Comparison of ENCODE assay signal across 9 cellular contexts in the genomic region with DNA sequence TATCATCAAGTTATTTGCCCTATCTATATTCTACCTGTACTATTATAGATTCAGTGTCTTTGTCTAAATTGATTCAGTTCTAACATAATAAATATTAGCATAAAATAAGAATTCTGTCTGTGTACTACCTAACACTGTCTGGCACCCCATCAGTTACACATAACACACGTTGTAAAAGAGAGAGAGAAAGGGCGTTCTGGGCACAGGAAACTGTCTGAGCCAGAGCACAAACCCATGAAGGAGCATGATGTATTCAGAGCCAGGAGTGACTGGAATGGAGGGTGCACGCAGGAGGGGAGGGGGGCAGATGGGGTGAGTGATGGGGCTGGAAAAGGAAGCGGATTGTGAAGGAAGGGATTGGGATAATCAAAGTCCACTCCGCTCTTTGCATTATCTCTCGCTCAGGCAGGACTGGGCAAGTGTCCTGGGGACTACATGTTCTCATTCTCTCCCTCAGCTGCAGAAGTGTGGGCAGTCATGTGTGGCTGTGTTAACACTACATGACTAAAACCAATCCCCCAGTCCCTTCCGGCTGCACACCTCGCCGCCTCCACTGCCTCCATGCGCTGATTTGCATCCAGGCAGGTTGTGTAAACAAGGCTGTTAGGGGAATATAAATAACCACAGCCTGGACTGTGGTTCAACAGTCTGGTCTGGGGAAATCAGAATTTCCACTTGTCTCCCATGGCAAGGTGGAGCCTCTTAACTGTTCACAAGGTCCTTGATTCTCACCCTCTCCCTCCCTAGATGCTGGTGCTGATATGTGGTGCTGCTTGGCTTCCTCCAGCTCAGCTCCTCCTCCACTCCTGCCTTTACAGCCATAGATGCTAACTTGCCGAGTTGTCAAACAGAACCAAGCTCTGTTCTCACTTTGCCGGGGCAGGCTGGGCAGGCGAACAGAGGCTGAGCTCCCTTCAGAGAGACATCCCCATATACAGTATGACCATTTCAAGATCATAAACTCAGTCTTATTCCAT.
DNase-seq lines count a peak whose midpoint lies in the region; ATAC-seq and TF ChIP-seq lines count a peak whose summit lies in the region.
"Had no signal": no experiment of that assay in that cellular context is flagged by ENCODE, and none has a peak within 500 bp of the region (broad histone marks: within the 10 kb centered on the region; RNA-seq: fewer than 3 reads in every experiment).

No MANE protein-coding gene starts in this region.

- H3K27ac ChIP-seq in OCI-LY7 (ENCODE audit: low read depth, low read length, poor library complexity, severe bottlenecking): peak overlapping the region; percentile 73
- no peak overlapping the region for H3K27ac ChIP-seq in adrenal gland

- peak; percentile 93 for DNase-seq in DMS153 (lab: John Stamatoyannopoulos, UW)
- peak; percentile 81 for DNase-seq in OCI-LY7 (ENCODE audit: low spot score)
- no peak for DNase-seq in adrenal gland
- DNase-seq in NCI-H2227 treated with DMSO at 0.1 percent for 48 hours (lab: John Stamatoyannopoulos, UW): no peak
- DNase-seq in NCI-H446 treated with DMSO at 0.1 percent for 48 hours (lab: John Stamatoyannopoulos, UW): no peak
- no peak for DNase-seq in Caco-2
- DNase-seq: activated T-cell treated with anti-CD3 and anti-CD28 coated beads, Interleukin-2, amount 50 U/mL, for 4 hours had no signal

- no peaks in the 10 kb centered on the region for H3K36me3 ChIP-seq in OCI-LY7 (ENCODE audit: insufficient read depth, low read length)
- no peaks in the 10 kb centered on the region for H3K36me3 ChIP-seq in adrenal gland (replicated peaks in 1 of 2)
- no peaks in the 10 kb centered on the region for H3K36me3 ChIP-seq in Caco-2 (ENCODE audit: control insufficient read depth, insufficient read depth, low read length)

- H3K36me3 Mint-ChIP-seq in Caco-2 (ENCODE audit: insufficient read depth, unreplicated experiment): no peaks in the 10 kb centered on the region

- H3K27me3 Mint-ChIP-seq in Caco-2 (ENCODE audit: insufficient read depth, unreplicated experiment): no peaks in the 10 kb centered on the region

- no peak for TF ChIP-seq POLR2A in adrenal gland (IDR thresholded peaks at IDR 0.05)

- 42 to 59% (median 44%) methylated on average over 12 to 13 of the region's 13 CpGs for WGBS in adrenal gland, 4 donors

- no peaks in the 10 kb centered on the region for H3K9me2 ChIP-seq in OCI-LY7 (ENCODE audit: insufficient read depth, low read length)

- H3K4me3 Mint-ChIP-seq in Caco-2 (ENCODE audit: unreplicated experiment): no peak overlapping the region
- H3K4me3 Mint-ChIP-seq: activated T-cell treated with anti-CD3 and anti-CD28 coated beads, Interleukin-2, amount 50 U/mL, for 4 hours had no signal

- peak overlapping the region; percentile 81 for H2AFZ ChIP-seq in OCI-LY7 (ENCODE audit: low read length)

- POLR2A ChIA-PET in OCI-LY7 (lab: Charles Lee) (interaction anchor here (0.6 kb wide), 2 partner anchors 46 to 1032 kb away, joined by 3 read pairs; no protein-coding TSS in a partner anchor), Caco-2 (lab: Charles Lee) (no interaction called here)

- H3K9me3 Mint-ChIP-seq in Caco-2 (ENCODE audit: unreplicated experiment): no peaks in the 10 kb centered on the region

- no peaks in the 10 kb centered on the region for H3K4me1 Mint-ChIP-seq in Caco-2 (ENCODE audit: low read depth, unreplicated experiment)

- peaks cover 27% of the 10 kb centered on the region for H3K4me1 ChIP-seq in OCI-LY7 (ENCODE audit: insufficient read depth, low read length, poor library complexity, severe bottlenecking)
- no peaks in the 10 kb centered on the region for H3K4me1 ChIP-seq in adrenal gland (replicated peaks in 1 of 2)
- no peaks in the 10 kb centered on the region for H3K4me1 ChIP-seq in Caco-2

- TF ChIP-seq CTCF in OCI-LY7 (conservative IDR thresholded peaks at IDR 0.05; ENCODE audit: low read length) (no peak), adrenal gland (IDR thresholded peaks at IDR 0.05) (no peak), Caco-2 (IDR thresholded peaks at IDR 0.05; ENCODE audit: insufficient read depth in 1 of 2, low read depth in 1 of 2, low read length in 1 of 2, severe bottlenecking in 1 of 2, unreplicated experiment in 1 of 2) (no peak)

- CTCF ChIA-PET in OCI-LY7 (lab: Charles Lee; ENCODE audit: unreplicated experiment): no interaction called here
- CTCF ChIA-PET in Caco-2 (lab: Charles Lee): no interaction called here

- H3K79me2 ChIP-seq in OCI-LY7 (ENCODE audit: insufficient read depth, low read depth, low read length): no peaks in the 10 kb centered on the region

- H3K27me3 ChIP-seq in adrenal gland (no peaks in the 10 kb centered on the region), Caco-2 (replicated peaks; ENCODE audit: control insufficient read depth, insufficient read depth, low read length) (no peaks in the 10 kb centered on the region)

- H3K27ac Mint-ChIP-seq in Caco-2 (ENCODE audit: unreplicated experiment): no peak overlapping the region

- no TSS peak for BruUV-seq in OCI-LY7 (replicated peaks; lab: Mats Ljungman, UMichigan)
- BruUV-seq in Caco-2 (replicated peaks; lab: Mats Ljungman, UMichigan): no TSS peak

- ATAC-seq in GM19395 (IDR thresholded peaks at IDR 0.05; ENCODE audit: unreplicated experiment) (peak; percentile 100), HG03097 (IDR thresholded peaks at IDR 0.05; ENCODE audit: low FRiP score, unreplicated experiment) (peak; percentile 98)
- ATAC-seq: activated T-cell treated with anti-CD3 and anti-CD28 coated beads, Interleukin-2, amount 50 U/mL, for 4 hours had no signal

- peak overlapping the region; percentile 29 for H3K4me3 ChIP-seq in OCI-LY7 (ENCODE audit: low read depth, low read length, poor library complexity, severe bottlenecking)
- H3K4me3 ChIP-seq in adrenal gland: no peak overlapping the region
- H3K4me3 ChIP-seq in Caco-2 (ENCODE audit: low read depth, low read length): no peak overlapping the region

- H4K20me1 ChIP-seq in OCI-LY7 (ENCODE audit: insufficient read depth, low read length): no peaks in the 10 kb centered on the region

- H3K4me2 ChIP-seq in OCI-LY7 (ENCODE audit: low read length): peak overlapping the region; percentile 62

- intact Hi-C loops in OCI-LY7 (cut with micrococcal nuclease; ENCODE audit: unreplicated experiment): loop anchor here (1.0 kb wide), 1 partner anchor 25 kb away; no protein-coding TSS in a partner anchor
- intact Hi-C loops in adrenal gland (cut with DNase I): no loop called here
- intact Hi-C loops in Caco-2 (cut with micrococcal nuclease; ENCODE audit: unreplicated experiment): no loop called here

- H3K9me3 ChIP-seq in OCI-LY7 (ENCODE audit: low read length) (no peaks in the 10 kb centered on the region; the same call in 1 of the 2 replicates), adrenal gland (replicated peaks in 1 of 3) (no peaks in the 10 kb centered on the region), Caco-2 (no peaks in the 10 kb centered on the region)

Comparison
In these comparisons a context has a peak if more than half of its experiments do, and no peak if none do; other contexts are left out.
1. DNase-seq: peak in DMS153 (single experiment) and OCI-LY7 (single experiment); none in adrenal gland (0 of 7), NCI-H2227 treated with DMSO at 0.1 percent for 48 hours (single experiment), NCI-H446 treated with DMSO at 0.1 percent for 48 hours (single experiment) and Caco-2 (0 of 2).